Comparison of ENCODE assay signal across 8 cellular contexts in genomic region chr3:131532645-131533044, GRCh38.
"Had no signal": no experiment of that assay in that cellular context is flagged by ENCODE, and none has a peak within 500 bp of the region (broad histone marks: within the 10 kb centered on the region; RNA-seq: fewer than 3 reads in every experiment).

No MANE protein-coding gene starts in this region.

- H3K4me3 ChIP-seq: GM12878 had no signal

- FAIRE-seq: G401.6, GM12878, GM12891, GM12892, GM18507, GM19239 had no signal

- ATAC-seq: GM12878 had no signal

- DNase-seq: GDM1, GF-D8 had no signal
